In the genomic region with DNA sequence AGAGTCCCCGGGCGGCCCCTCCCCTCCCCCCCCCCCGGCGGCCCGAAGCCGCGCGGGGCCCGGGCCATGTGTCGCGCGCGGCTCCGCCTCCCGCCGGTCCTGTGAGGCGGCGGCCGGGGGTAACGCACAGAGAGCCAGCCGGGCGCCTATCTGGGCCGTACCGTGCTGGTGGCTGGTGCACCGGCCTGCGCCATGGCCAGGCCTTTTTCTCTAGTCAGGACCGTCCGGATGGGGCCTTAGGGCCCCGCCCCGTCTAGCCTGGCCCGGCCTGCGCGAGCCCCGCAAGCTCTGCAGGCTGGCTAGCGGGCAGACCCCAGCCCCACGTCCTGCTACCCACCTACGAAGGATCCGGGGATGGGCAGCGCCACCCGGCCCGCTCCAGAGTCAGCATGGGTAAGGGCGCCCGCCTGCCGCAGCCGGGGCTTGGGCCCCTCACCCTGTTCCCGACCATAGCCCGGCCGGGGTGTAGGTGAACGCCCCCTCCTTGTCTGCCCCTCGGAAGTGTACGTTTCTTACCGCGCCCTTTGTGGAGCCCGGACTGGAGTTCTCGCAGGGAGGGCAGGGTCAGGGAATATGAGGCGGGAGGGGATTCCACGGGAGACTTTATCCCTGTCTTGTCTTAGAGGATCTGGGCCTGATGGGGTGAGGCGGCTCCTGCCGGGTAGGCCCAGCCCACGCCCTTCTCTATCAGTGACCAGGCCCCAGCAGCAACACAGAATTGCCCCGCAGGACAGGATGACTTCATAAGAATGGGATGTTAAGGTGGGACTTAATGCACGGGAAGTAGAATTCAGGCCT, we compare ENCODE assay signal across 8 cellular contexts. TPM values are rescaled to one million over a fixed set of nuclear protein-coding genes. Genes with fewer than 3 reads are reported as not detected.
DNase-seq lines count a peak whose midpoint lies in the region; ATAC-seq, FAIRE-seq and TF ChIP-seq lines count a peak whose summit lies in the region.

A gene with protein sequence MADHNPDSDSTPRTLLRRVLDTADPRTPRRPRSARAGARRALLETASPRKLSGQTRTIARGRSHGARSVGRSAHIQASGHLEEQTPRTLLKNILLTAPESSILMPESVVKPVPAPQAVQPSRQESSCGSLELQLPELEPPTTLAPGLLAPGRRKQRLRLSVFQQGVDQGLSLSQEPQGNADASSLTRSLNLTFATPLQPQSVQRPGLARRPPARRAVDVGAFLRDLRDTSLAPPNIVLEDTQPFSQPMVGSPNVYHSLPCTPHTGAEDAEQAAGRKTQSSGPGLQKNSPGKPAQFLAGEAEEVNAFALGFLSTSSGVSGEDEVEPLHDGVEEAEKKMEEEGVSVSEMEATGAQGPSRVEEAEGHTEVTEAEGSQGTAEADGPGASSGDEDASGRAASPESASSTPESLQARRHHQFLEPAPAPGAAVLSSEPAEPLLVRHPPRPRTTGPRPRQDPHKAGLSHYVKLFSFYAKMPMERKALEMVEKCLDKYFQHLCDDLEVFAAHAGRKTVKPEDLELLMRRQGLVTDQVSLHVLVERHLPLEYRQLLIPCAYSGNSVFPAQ (minus strand): TSS at position 630 of the 798 bp plus-strand sequence. CDS start 13,834 bp downstream, outside the sequence.

- intact Hi-C loops in K562 (cut with micrococcal nuclease) (loop anchor here (2.0 kb wide), 1 partner anchor 46 kb away; a partner anchor contains a TSS), sciatic nerve (cut with DNase I) (no loop called here)

- H3K4me2 ChIP-seq in OCI-LY3 (ENCODE audit: low read length) (peak within 1 kb of the TSS; percentile 97), K562 (ENCODE audit: insufficient read depth, low read length) (peak within 1 kb of the TSS; percentile 84)

- H4K20me1 ChIP-seq in OCI-LY3 (ENCODE audit: insufficient read depth, low read length), result peaks cover 5% of the 10 kb centered on the region; the same call in 1 of the 2 replicates
- no peaks in the 10 kb centered on the region; the same call in 1 of the 2 replicates for H4K20me1 ChIP-seq in K562 (replicated peaks; ENCODE audit: control insufficient read depth, insufficient read depth, low read length)

- peak within 1 kb of the TSS; percentile 83 for H3K27ac ChIP-seq in OCI-LY3 (ENCODE audit: low read length)
- H3K27ac ChIP-seq in K562 (ENCODE audit: extremely low read depth, low read depth, low read length), result peak within 1 kb of the TSS; percentile 77

- no peaks in the 10 kb centered on the region for H3K9me3 ChIP-seq in OCI-LY3 (ENCODE audit: insufficient read depth, low read length)
- no peaks in the 10 kb centered on the region for H3K9me3 ChIP-seq in K562 (replicated peaks; ENCODE audit: control insufficient read depth, insufficient read depth, low read depth, low read length)

- DNase-seq in AML-193 (lab: John Stamatoyannopoulos, UW) (peak; percentile 44 to 53), K562 (ENCODE audit: extremely low read depth in 1 of 4, low spot score in 3 of 4) (peak; percentile 76 to 85 (median 80)), sciatic nerve (ENCODE audit: low spot score) (peak; percentile 73), iPS-NIHi7 (ENCODE audit: extremely low spot score) (no peak)

- POLR2A ChIA-PET in K562 (lab: Yijun Ruan, JAX), result interaction anchor here (0.7 to 2.2 kb wide), 2 partner anchors 10 to 142 kb away, joined by 3 to 10 read pairs; no protein-coding TSS in a partner anchor

- TF ChIP-seq EP300 in K562 (IDR thresholded peaks at IDR 0.05; ENCODE audit: low read length), result no peak

- 2% methylated on average over 35 of the region's 62 CpGs for WGBS in K562 (ENCODE audit: insufficient coverage, low coverage, missing lambda C conversion rate)

- H3K4me1 ChIP-seq in OCI-LY3 (ENCODE audit: low read length) (peaks cover 26% of the 10 kb centered on the region), K562 (replicated peaks in 1 of 2; ENCODE audit: control insufficient read depth in 2 of 2, insufficient read depth in 2 of 2, low read length in 2 of 2) (peaks cover 30 to 45% of the 10 kb centered on the region in 2 experiments)

- H3K27me3 ChIP-seq in OCI-LY3 (ENCODE audit: low read depth, low read length), result no peaks in the 10 kb centered on the region
- no peaks in the 10 kb centered on the region for H3K27me3 ChIP-seq in K562 (ENCODE audit: control insufficient read depth in 2 of 2, insufficient read depth in 2 of 2, low read length in 2 of 2)

- CTCF ChIA-PET in K562 (lab: Yijun Ruan, JAX; ENCODE audit: low intra/inter-chr PET ratio), result no interaction called here

- peaks cover 82% of the 10 kb centered on the region for H3K79me2 ChIP-seq in OCI-LY3 (ENCODE audit: low read length)
- H3K79me2 ChIP-seq in K562 (ENCODE audit: control insufficient read depth, insufficient read depth, low read length), result peaks cover 92% of the 10 kb centered on the region

- H3K9me1 ChIP-seq in K562 (ENCODE audit: control insufficient read depth, insufficient read depth, low read length), result peaks cover 5% of the 10 kb centered on the region

- H3K9ac ChIP-seq in OCI-LY3 (ENCODE audit: low read length), result peak within 1 kb of the TSS; percentile 97
- H3K9ac ChIP-seq in K562 (ENCODE audit: insufficient read depth in 1 of 2, low read depth in 2 of 2, low read length in 2 of 2), result peak within 1 kb of the TSS; percentile 94

- H3K4me3 ChIP-seq in OCI-LY3 (ENCODE audit: low read length), result peak within 1 kb of the TSS; percentile 93
- H3K4me3 ChIP-seq in K562, result peak within 1 kb of the TSS; percentile 99
- H3K4me3 ChIP-seq in iPS-11a (ENCODE audit: low read depth, low read length), result peak within 1 kb of the TSS; percentile 85

- ATAC-seq in GM18519 (IDR thresholded peaks at IDR 0.05; ENCODE audit: low FRiP score, unreplicated experiment) (peak; percentile 22), HG02970 (IDR thresholded peaks at IDR 0.05; ENCODE audit: low FRiP score, unreplicated experiment) (peak; percentile 31), K562 (peak; percentile 76), sciatic nerve (peak; percentile 18)

- BruUV-seq in K562 (replicated peaks; lab: Mats Ljungman, UMichigan), result no TSS peak

- FAIRE-seq in K562 (lab: Jason Lieb, UNC), result peak; percentile 80

- TF ChIP-seq RAD21 in K562 (CRISPR knock-in tag; conservative IDR thresholded peaks at IDR 0.05 in 1 of 2, IDR thresholded peaks at IDR 0.05 in 1 of 2), result no peak

- in situ Hi-C loops in K562 (cut with MboI), result no loop called here

- TF ChIP-seq CTCF in OCI-LY3 (IDR thresholded peaks at IDR 0.05; ENCODE audit: low read depth, low read length), result no peak
- TF ChIP-seq CTCF in K562 (IDR thresholded peaks at IDR 0.05 in 2 of 3, conservative IDR thresholded peaks at IDR 0.05 in 1 of 3; ENCODE audit: insufficient read depth in 2 of 3, low read depth in 1 of 3, low read length in 3 of 3), result no peak

- H3K36me3 ChIP-seq in OCI-LY3 (replicated peaks; ENCODE audit: low read depth, low read length), result peaks cover 5% of the 10 kb centered on the region
- H3K36me3 ChIP-seq in K562 (ENCODE audit: control insufficient read depth, insufficient read depth, low read length), result peaks cover 33% of the 10 kb centered on the region

- H2AFZ ChIP-seq in OCI-LY3 (ENCODE audit: low read depth, low read length) (peak within 1 kb of the TSS; percentile 57), K562 (ENCODE audit: low read depth, low read length) (peak within 1 kb of the TSS; percentile 81)

- peak; percentile 32 for TF ChIP-seq POLR2A in K562 (conservative IDR thresholded peaks at IDR 0.05)

TF ChIP-seq in K562, 482 proteins besides CTCF, POLR2A, EP300 and RAD21 (continues in another document):
- TF ChIP-seq ZNF143 (CRISPR knock-in tag; IDR thresholded peaks at IDR 0.05), result no peak
- peak; percentile 47; the same call in 1 of the 2 replicates for TF ChIP-seq ZBTB7A (IDR thresholded peaks at IDR 0.05; ENCODE audit: borderline replicate concordance, control insufficient read depth, low read depth, low read length)
- TF ChIP-seq KLF13 (tag; IDR thresholded peaks at IDR 0.05; ENCODE audit: borderline replicate concordance, low read depth), result peak; percentile 70; the same call in 1 of the 2 replicates
- TF ChIP-seq CBFA2T3 (IDR thresholded peaks at IDR 0.05), result peak; percentile 25; the same call in 1 of the 2 replicates
- no peak for TF ChIP-seq ETV6 (IDR thresholded peaks at IDR 0.05; ENCODE audit: borderline replicate concordance in 1 of 2, low read depth in 2 of 2, low read length in 1 of 2)
- 0 out of 2 replicates have a peak, but pooled peaks have one; percentile 31 for TF ChIP-seq ETV6 (CRISPR knock-in tag; IDR thresholded peaks at IDR 0.05; ENCODE audit: borderline replicate concordance)
- TF ChIP-seq MAFF (IDR thresholded peaks at IDR 0.05; ENCODE audit: low read length), result no peak
- TF ChIP-seq, protein P1, sequence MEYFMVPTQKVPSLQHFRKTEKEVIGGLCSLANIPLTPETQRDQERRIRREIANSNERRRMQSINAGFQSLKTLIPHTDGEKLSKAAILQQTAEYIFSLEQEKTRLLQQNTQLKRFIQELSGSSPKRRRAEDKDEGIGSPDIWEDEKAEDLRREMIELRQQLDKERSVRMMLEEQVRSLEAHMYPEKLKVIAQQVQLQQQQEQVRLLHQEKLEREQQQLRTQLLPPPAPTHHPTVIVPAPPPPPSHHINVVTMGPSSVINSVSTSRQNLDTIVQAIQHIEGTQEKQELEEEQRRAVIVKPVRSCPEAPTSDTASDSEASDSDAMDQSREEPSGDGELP (CRISPR knock-in tag; IDR thresholded peaks at IDR 0.05; ENCODE audit: borderline replicate concordance), result peak; percentile 41; the same call in 1 of the 2 replicates
- peak; percentile 46; the same call in 1 of the 2 replicates for TF ChIP-seq TEAD4 (IDR thresholded peaks at IDR 0.05; ENCODE audit: low read length)
- TF ChIP-seq TEAD4 (CRISPR knock-in tag; IDR thresholded peaks at IDR 0.05; ENCODE audit: borderline replicate concordance), result no peak

RNA-seq across cellular contexts. Expression of the gene that starts here (rescaled TPM):
- total RNA-seq in K562 (2011; cell fraction: chromatin; rRNA removed; ENCODE audit: low replicate concordance), result 148 and 303 TPM in 2 replicates
- 234 and 236 TPM in 2 replicates for total RNA-seq in K562 (2011; cell fraction: nucleolus; rRNA removed)
- 115 and 154 TPM in 2 replicates for total RNA-seq in K562 (2011; cell fraction: nucleoplasm; rRNA removed)
- total RNA-seq in K562 (2014; rRNA removed) (67.1 and 73.7 TPM in 2 replicates), K562 (2014; rRNA removed; fragmentation: Illumina TruSeq; extraction: Trizol) (15.1 and 20.1 TPM in 2 replicates), K562 (2015; rRNA removed; fragmentation: Illumina TruSeq; extraction: Trizol) (37.7 and 39.7 TPM in 2 replicates), K562 (2021) (62.9 and 65.7 TPM in 2 replicates), sciatic nerve (45.1 TPM)
- polyA plus RNA-seq in K562 (2011; rRNA removed) (44.1 and 57.0 TPM in 2 replicates), K562 (2014; fragmentation: Illumina TruSeq; extraction: Trizol) (55.2 and 57.7 TPM in 2 replicates), K562 (2014; fragmentation: Nextera tagmentation; extraction: Ambion mirVana) (1 to 10 TPM; 3.6 to 8.3 TPM), K562 (2014; rRNA removed) (89.1 and 94.2 TPM in 2 replicates)
- polyA plus RNA-seq in K562 (2011; cell fraction: cytosol; rRNA removed), result 50.3 and 77.4 TPM in 2 replicates
- 431 and 574 TPM in 2 replicates for polyA plus RNA-seq in K562 (2011; cell fraction: nucleus; rRNA removed)
- polyA plus RNA-seq in K562 (2012), result 56.5 and 66.4 TPM in 2 replicates
- polyA minus RNA-seq in K562 (2011; rRNA and poly(A)+ RNA removed), result 22.1 and 23.9 TPM in 2 replicates
- 24.4 and 24.6 TPM in 2 replicates for polyA minus RNA-seq in K562 (2011; cell fraction: cytosol; rRNA and poly(A)+ RNA removed)
- 66.0 and 75.9 TPM in 2 replicates for polyA minus RNA-seq in K562 (2011; cell fraction: nucleus; rRNA and poly(A)+ RNA removed)

Comparison
In these comparisons a context has a peak if more than half of its experiments do, and no peak if none do; other contexts are left out.
1. ATAC-seq: peak in every context shown above with its lines; median percentile 76 in K562; 31 in HG02970; 22 in GM18519; 18 in sciatic nerve.